In the genomic region with DNA sequence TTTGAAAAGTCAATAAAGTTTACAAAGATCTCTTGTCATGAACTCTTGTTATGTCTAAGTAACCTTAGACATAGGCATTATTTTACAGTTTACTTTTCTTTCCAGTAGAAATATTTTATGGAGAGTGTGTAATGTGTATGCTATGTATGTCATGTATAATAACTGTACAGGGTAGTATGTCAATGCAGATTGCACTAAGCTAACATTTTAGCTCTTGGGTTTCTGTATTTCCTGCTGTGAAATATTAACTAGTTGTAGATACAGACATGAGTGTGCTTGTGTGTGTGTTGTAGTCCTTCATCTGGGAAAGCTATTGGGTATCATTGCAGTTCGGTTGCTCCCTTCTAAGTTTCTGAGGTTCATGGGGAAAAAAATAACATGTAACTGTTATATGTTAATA, we compare ENCODE assay signal across 1 cellular context.
TF ChIP-seq lines count a peak whose summit lies in the region.

No MANE protein-coding gene starts in this region.

TF ChIP-seq in GM12878, 131 proteins besides CTCF, POLR2A, EP300 and RAD21 (continued from another document):
- TF ChIP-seq, protein P1, sequence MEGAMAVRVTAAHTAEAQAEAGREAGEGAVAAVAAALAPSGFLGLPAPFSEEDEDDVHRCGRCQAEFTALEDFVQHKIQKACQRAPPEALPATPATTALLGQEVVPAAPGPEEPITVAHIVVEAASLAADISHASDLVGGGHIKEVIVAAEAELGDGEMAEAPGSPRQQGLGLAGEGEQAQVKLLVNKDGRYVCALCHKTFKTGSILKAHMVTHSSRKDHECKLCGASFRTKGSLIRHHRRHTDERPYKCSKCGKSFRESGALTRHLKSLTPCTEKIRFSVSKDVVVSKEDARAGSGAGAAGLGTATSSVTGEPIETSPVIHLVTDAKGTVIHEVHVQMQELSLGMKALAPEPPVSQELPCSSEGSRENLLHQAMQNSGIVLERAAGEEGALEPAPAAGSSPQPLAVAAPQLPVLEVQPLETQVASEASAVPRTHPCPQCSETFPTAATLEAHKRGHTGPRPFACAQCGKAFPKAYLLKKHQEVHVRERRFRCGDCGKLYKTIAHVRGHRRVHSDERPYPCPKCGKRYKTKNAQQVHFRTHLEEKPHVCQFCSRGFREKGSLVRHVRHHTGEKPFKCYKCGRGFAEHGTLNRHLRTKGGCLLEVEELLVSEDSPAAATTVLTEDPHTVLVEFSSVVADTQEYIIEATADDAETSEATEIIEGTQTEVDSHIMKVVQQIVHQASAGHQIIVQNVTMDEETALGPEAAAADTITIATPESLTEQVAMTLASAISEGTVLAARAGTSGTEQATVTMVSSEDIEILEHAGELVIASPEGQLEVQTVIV (IDR thresholded peaks at IDR 0.05; ENCODE audit: borderline replicate concordance, partially characterized antibody) = no peak
- TF ChIP-seq BMI1 (IDR thresholded peaks at IDR 0.05; ENCODE audit: borderline replicate concordance) = no peak
